Comparison of ENCODE assay signal across 23 cellular contexts in genomic region chr7:141436676-141437075, GRCh38.
DNase-seq lines count a peak whose midpoint lies in the region; FAIRE-seq and TF ChIP-seq lines count a peak whose summit lies in the region.
"Had no signal": no experiment of that assay in that cellular context is flagged by ENCODE, and none has a peak within 500 bp of the region (broad histone marks: within the 10 kb centered on the region; RNA-seq: fewer than 3 reads in every experiment).

No MANE protein-coding gene starts in this region.

- no peak overlapping the region for H2BK20ac ChIP-seq in H1 (ENCODE audit: low read length)

- no peak overlapping the region for H3K9ac ChIP-seq in H1 (replicated peaks in 1 of 4; ENCODE audit: extremely low read depth in 1 of 4, low read depth in 3 of 4, low read length in 3 of 4)

- CTCF ChIA-PET in H1 (lab: Charles Lee; ENCODE audit: partially characterized antibody): interaction anchor here (0.7 to 1.8 kb wide), 3 partner anchors 9 to 46 kb away, joined by 3 to 5 read pairs (median 3); no protein-coding TSS in a partner anchor

- peak overlapping the region; percentile 47 for H4K91ac ChIP-seq in H1 (replicated peaks; ENCODE audit: insufficient read length, low read length)

- H3K27me3 ChIP-seq in H1 (replicated peaks in 1 of 4; ENCODE audit: control insufficient read depth in 3 of 4, extremely low read depth in 1 of 4, insufficient read depth in 3 of 4, low read length in 3 of 4) (no peaks in the 10 kb centered on the region), breast epithelium (no peaks in the 10 kb centered on the region)

- 88% methylated on average over 3 of the region's 4 CpGs; no CpG with 5 or more reads in 1 of the 2 experiments for WGBS in H1 (ENCODE audit: extremely low coverage in 1 of 2, insufficient coverage in 1 of 2, insufficient read length in 1 of 2, insufficient replicate concordance in 2 of 2, low coverage in 1 of 2, low lambda C conversion rate in 2 of 2, missing lambda C conversion rate in 1 of 2), 2 experiments

- TF ChIP-seq CTCF in H1 (IDR thresholded peaks at IDR 0.05; ENCODE audit: control extremely low read depth in 1 of 3, insufficient read depth in 1 of 3, low read depth in 1 of 3, low read length in 3 of 3) (no peak), breast epithelium (IDR thresholded peaks at IDR 0.05) (no peak)

- H4K20me1 ChIP-seq in H1 (replicated peaks in 1 of 2; ENCODE audit: control insufficient read depth in 1 of 2, insufficient read depth in 2 of 2, low read length in 2 of 2): no peaks in the 10 kb centered on the region

- H3K23me2 ChIP-seq in H1 (ENCODE audit: low read depth, low read length): no peaks in the 10 kb centered on the region

- no peak overlapping the region for H4K5ac ChIP-seq in H1 (ENCODE audit: insufficient read length, low read depth, low read length)

- H3K18ac ChIP-seq in H1 (ENCODE audit: extremely low read depth, low read length): no peak overlapping the region

- POLR2A ChIA-PET in H1 (lab: Charles Lee; ENCODE audit: partially characterized antibody): interaction anchor here (1.3 kb wide), 1 partner anchor 10 kb away, joined by 4 read pairs; no protein-coding TSS in a partner anchor

- no peak for TF ChIP-seq RAD21 in H1 (IDR thresholded peaks at IDR 0.05 in 1 of 2, conservative IDR thresholded peaks at IDR 0.05 in 1 of 2; ENCODE audit: low read depth in 2 of 2, low read length in 2 of 2)

- TF ChIP-seq EP300 in H1 (IDR thresholded peaks at IDR 0.05; ENCODE audit: borderline replicate concordance in 1 of 2, low read depth in 2 of 2, low read length in 2 of 2): no peak

- peak overlapping the region; percentile 28; the same call in 1 of the 2 replicates for H2BK5ac ChIP-seq in H1 (ENCODE audit: low read depth, low read length)

- intact Hi-C loops in breast epithelium (cut with DNase I; ENCODE audit: low total_unique reads): no loop called here

- H3K56ac ChIP-seq in H1 (replicated peaks; ENCODE audit: insufficient read length, low read depth, low read length): no peak overlapping the region

- FAIRE-seq in H1 (lab: Jason Lieb, UNC): no peak
- FAIRE-seq: GM18507 had no signal

- no peaks in the 10 kb centered on the region for H3K79me1 ChIP-seq in H1 (ENCODE audit: low read depth, low read length)

- no peak overlapping the region for H3K27ac ChIP-seq in H1 (ENCODE audit: low read depth, low read length)
- peak overlapping the region; percentile 52 for H3K27ac ChIP-seq in temporal lobe (ENCODE audit: low read depth, low read length)
- no peak overlapping the region for H3K27ac ChIP-seq in breast epithelium
- H3K27ac ChIP-seq: 22Rv1 had no signal

- no peak overlapping the region for H2BK120ac ChIP-seq in H1 (replicated peaks; ENCODE audit: low read depth, low read length)

- H3K4me3 ChIP-seq in H1 (ENCODE audit: extremely low read depth in 1 of 4, insufficient read depth in 2 of 4, low read depth in 3 of 4, low read length in 4 of 4): no peak overlapping the region
- H3K4me3 ChIP-seq in breast epithelium: no peak overlapping the region

- TF ChIP-seq POLR2A in H1 (IDR thresholded peaks at IDR 0.05; ENCODE audit: control extremely low read depth in 1 of 2, low read depth in 2 of 2, low read length in 2 of 2): no peak
- no peak for TF ChIP-seq POLR2A in breast epithelium (IDR thresholded peaks at IDR 0.05)

- no peaks in the 10 kb centered on the region for H3K79me2 ChIP-seq in H1 (ENCODE audit: control insufficient read depth in 1 of 2, insufficient read depth in 2 of 2, low read length in 2 of 2)

- H2AFZ ChIP-seq in H1 (ENCODE audit: low read length): no peak overlapping the region

- H3K23ac ChIP-seq in H1 (ENCODE audit: insufficient read length): no peak overlapping the region

- H2BK12ac ChIP-seq in H1 (ENCODE audit: low read depth, low read length): peak overlapping the region; percentile 83; the same call in 1 of the 2 replicates

- peak overlapping the region; percentile 53; the same call in 1 of the 2 replicates for H2AK5ac ChIP-seq in H1 (ENCODE audit: low read depth, low read length)

- peaks cover 0 to 13% (median 9%) of the 10 kb centered on the region in 4 experiments; a peak in 6 of 7 replicates for H3K4me1 ChIP-seq in H1 (replicated peaks in 1 of 4; ENCODE audit: control insufficient read depth in 3 of 4, insufficient read depth in 4 of 4, low read length in 3 of 4)
- H3K4me1 ChIP-seq in breast epithelium: no peaks in the 10 kb centered on the region

- no peak overlapping the region for H4K8ac ChIP-seq in H1 (ENCODE audit: extremely low read depth, insufficient read depth, low read length)

- H2BK15ac ChIP-seq in H1 (ENCODE audit: low read length): 0 out of 2 replicates have a peak overlapping the region, but pooled peaks have one; percentile 22

- H3K4me2 ChIP-seq in H1 (ENCODE audit: insufficient read depth in 1 of 2, low read depth in 2 of 2, low read length in 2 of 2): no peak overlapping the region

- H3K36me3 ChIP-seq in H1 (ENCODE audit: control insufficient read depth in 2 of 4, insufficient read depth in 4 of 4, low read length in 3 of 4) (no peaks in the 10 kb centered on the region), breast epithelium (no peaks in the 10 kb centered on the region)

- no peak overlapping the region for H3K4ac ChIP-seq in H1 (replicated peaks; ENCODE audit: insufficient read length, low read depth, low read length)

- peak; percentile 41 for DNase-seq in DMS79 treated with DMSO at 0.1 percent for 48 hours (lab: John Stamatoyannopoulos, UW)
- no peak for DNase-seq in DMS79 (lab: John Stamatoyannopoulos, UW)
- DNase-seq in NCI-H345 (lab: John Stamatoyannopoulos, UW): peak; percentile 66
- DNase-seq in H1 (ENCODE audit: low read depth in 1 of 2, low spot score in 2 of 2): no peak
- DNase-seq in breast epithelium (ENCODE audit: low spot score in 2 of 2): no peak
- no peak for DNase-seq in stimulated activated CD4-positive, alpha-beta T cell treated with anti-CD3 and anti-CD28 coated beads, Interleukin-2, amount 100 ng/mL, for 24 hours
- no peak for DNase-seq in RPMI8226
- DNase-seq: ACHN; C1 segment of cervical spinal cord; Calu3; CD8-positive, alpha-beta T cell; DMS153; GDM1; H9; HFFc6; Karpas-422; MV-4-11; NCI-H2171; NCI-H446; T-cell had no signal

- H3K14ac ChIP-seq in H1 (ENCODE audit: insufficient read length): no peak overlapping the region

- H3K9me3 ChIP-seq in H1 (ENCODE audit: insufficient read depth in 2 of 2, low read depth in 1 of 2, low read length in 1 of 2): no peaks in the 10 kb centered on the region
- H3K9me3 ChIP-seq in breast epithelium: no peaks in the 10 kb centered on the region

TF ChIP-seq in H1, 55 proteins besides CTCF, POLR2A, EP300 and RAD21:
- no peak for TF ChIP-seq ATF3 (IDR thresholded peaks at IDR 0.05; ENCODE audit: insufficient read depth, low read depth, low read length)
- no peak for TF ChIP-seq SIRT6 (IDR thresholded peaks at IDR 0.05; ENCODE audit: low read length)
- TF ChIP-seq KDM4A (IDR thresholded peaks at IDR 0.05; ENCODE audit: low read depth, low read length, severe bottlenecking): no peak
- TF ChIP-seq TAF1 (IDR thresholded peaks at IDR 0.05; ENCODE audit: low read depth, low read length): no peak
- TF ChIP-seq SP4 (IDR thresholded peaks at IDR 0.05; ENCODE audit: low read length): no peak
- no peak for TF ChIP-seq TEAD4 (IDR thresholded peaks at IDR 0.05; ENCODE audit: low read depth, low read length)
- TF ChIP-seq YY1 (IDR thresholded peaks at IDR 0.05; ENCODE audit: low read depth, low read length): no peak
- TF ChIP-seq NRF1 (IDR thresholded peaks at IDR 0.05; ENCODE audit: low read depth, low read length): no peak

Comparison
In these comparisons a context has a peak if more than half of its experiments do, and no peak if none do; other contexts are left out.
1. DNase-seq: peak in DMS79 treated with DMSO at 0.1 percent for 48 hours (single experiment) and NCI-H345 (single experiment); none in DMS79 (single experiment), H1 (0 of 2), breast epithelium (0 of 2), stimulated activated CD4-positive, alpha-beta T cell treated with anti-CD3 and anti-CD28 coated beads, Interleukin-2, amount 100 ng/mL, for 24 hours (0 of 2) and RPMI8226 (single experiment).